12 cellular contexts compared by ENCODE assay signal in genomic region chr9:134811673-134812668, GRCh38.
DNase-seq lines count a peak whose midpoint lies in the region; ATAC-seq and TF ChIP-seq lines count a peak whose summit lies in the region.
"Had no signal": no experiment of that assay in that cellular context is flagged by ENCODE, and none has a peak within 500 bp of the region (broad histone marks: within the 10 kb centered on the region; RNA-seq: fewer than 3 reads in every experiment).

No MANE protein-coding gene starts in this region.

- H3K4me3 ChIP-seq in skeletal muscle satellite cell (ENCODE audit: low read length) = no peak overlapping the region
- no peak overlapping the region for H3K4me3 ChIP-seq in OCI-LY7 (ENCODE audit: low read depth, low read length, poor library complexity, severe bottlenecking)
- H3K4me3 ChIP-seq in spleen = no peak overlapping the region

- H3K9me3 ChIP-seq in skeletal muscle satellite cell (replicated peaks; ENCODE audit: low read length) = no peaks in the 10 kb centered on the region
- H3K9me3 ChIP-seq in OCI-LY7 (ENCODE audit: low read length) = no peaks in the 10 kb centered on the region
- H3K9me3 ChIP-seq in spleen = no peaks in the 10 kb centered on the region

- no TSS peak for BruUV-seq in OCI-LY7 (replicated peaks; lab: Mats Ljungman, UMichigan)

- peaks cover 93% of the 10 kb centered on the region for H3K36me3 ChIP-seq in skeletal muscle satellite cell (ENCODE audit: insufficient read depth, low read length)
- no peaks in the 10 kb centered on the region for H3K36me3 ChIP-seq in OCI-LY7 (ENCODE audit: insufficient read depth, low read length)
- peaks cover 0 to 41% (median 0%) of the 10 kb centered on the region in 6 donors for H3K36me3 ChIP-seq in spleen

- no peak for TF ChIP-seq POLR2A in spleen (IDR thresholded peaks at IDR 0.05)

- H3K4me2 ChIP-seq in skeletal muscle satellite cell (ENCODE audit: low read length) = no peak overlapping the region
- no peak overlapping the region for H3K4me2 ChIP-seq in OCI-LY7 (ENCODE audit: low read length)

- ATAC-seq in GM19328 (IDR thresholded peaks at IDR 0.05; ENCODE audit: unreplicated experiment) = no peak
- ATAC-seq: activated T-cell treated with anti-CD3 and anti-CD28 coated beads, Interleukin-2, amount 50 U/mL, for 4 hours; natural killer cell treated with Interleukin-12 subunit alpha and Interleukin-12 subunit beta and Interleukin-15 and Interleukin-18, amount 100 ng/mL, for 72 hours had no signal

- intact Hi-C loops in OCI-LY7 (cut with micrococcal nuclease; ENCODE audit: unreplicated experiment) (no loop called here), spleen (cut with DNase I; ENCODE audit: low total_unique reads) (no loop called here)

- no peaks in the 10 kb centered on the region for H3K27me3 ChIP-seq in skeletal muscle satellite cell (ENCODE audit: control insufficient read depth, insufficient read depth, low read length)
- no peaks in the 10 kb centered on the region for H3K27me3 ChIP-seq in spleen (replicated peaks in 1 of 7)

- H4K20me1 ChIP-seq in OCI-LY7 (ENCODE audit: insufficient read depth, low read length) = no peaks in the 10 kb centered on the region

- peaks cover 29% of the 10 kb centered on the region for H3K4me1 ChIP-seq in skeletal muscle satellite cell (ENCODE audit: control insufficient read depth, insufficient read depth, low read length)
- H3K4me1 ChIP-seq in OCI-LY7 (ENCODE audit: insufficient read depth, low read length, poor library complexity, severe bottlenecking) = no peaks in the 10 kb centered on the region
- no peaks in the 10 kb centered on the region for H3K4me1 ChIP-seq in spleen

- H3K9me2 ChIP-seq in OCI-LY7 (ENCODE audit: insufficient read depth, low read length) = no peaks in the 10 kb centered on the region

- no peak overlapping the region for H2AFZ ChIP-seq in OCI-LY7 (ENCODE audit: low read length)

- no peak overlapping the region for H3K27ac ChIP-seq in OCI-LY7 (ENCODE audit: low read depth, low read length, poor library complexity, severe bottlenecking)
- H3K27ac ChIP-seq in spleen = no peak overlapping the region

- CTCF ChIA-PET in OCI-LY7 (lab: Charles Lee; ENCODE audit: unreplicated experiment) = no interaction called here

- no peak for TF ChIP-seq CTCF in OCI-LY7 (conservative IDR thresholded peaks at IDR 0.05; ENCODE audit: low read length)
- TF ChIP-seq CTCF in spleen (IDR thresholded peaks at IDR 0.05 in 8 of 11, conservative IDR thresholded peaks at IDR 0.05 in 3 of 11) = no peak

- peak overlapping the region; percentile 28 for H3K9ac ChIP-seq in skeletal muscle satellite cell (ENCODE audit: low read depth, low read length)

- POLR2A ChIA-PET in OCI-LY7 (lab: Charles Lee) = no interaction called here

- peak; percentile 97 for DNase-seq in GM04503 (ENCODE audit: low read depth)
- peak; percentile 40 for DNase-seq in SW480 (ENCODE audit: low spot score)
- DNase-seq in hepatic stellate cell (ENCODE audit: low spot score) = peak; percentile 91
- DNase-seq in RPMI8226 = no peak
- DNase-seq in OCI-LY7 (ENCODE audit: low spot score) = no peak
- DNase-seq in spleen = no peak
- DNase-seq: activated T-cell treated with anti-CD3 and anti-CD28 coated beads, Interleukin-2, amount 50 U/mL, for 4 hours; stimulated activated CD4-positive, alpha-beta T cell treated with anti-CD3 and anti-CD28 coated beads, Interleukin-4, amount 100 ng/mL, for 24 hours; substantia nigra had no signal

- H3K79me2 ChIP-seq in OCI-LY7 (ENCODE audit: insufficient read depth, low read depth, low read length) = no peaks in the 10 kb centered on the region

- 78 to 92% (median 89%) methylated on average over 24 to 25 of the region's 25 CpGs for WGBS in spleen, 5 donors

Comparison
In these comparisons a context has a peak if more than half of its experiments do, and no peak if none do; other contexts are left out.
1. DNase-seq: peak in GM04503 (single experiment), SW480 (single experiment) and hepatic stellate cell (single experiment); none in RPMI8226 (single experiment), OCI-LY7 (single experiment) and spleen (single experiment).